ENCODE assay signal across 8 cellular contexts in the genomic region with DNA sequence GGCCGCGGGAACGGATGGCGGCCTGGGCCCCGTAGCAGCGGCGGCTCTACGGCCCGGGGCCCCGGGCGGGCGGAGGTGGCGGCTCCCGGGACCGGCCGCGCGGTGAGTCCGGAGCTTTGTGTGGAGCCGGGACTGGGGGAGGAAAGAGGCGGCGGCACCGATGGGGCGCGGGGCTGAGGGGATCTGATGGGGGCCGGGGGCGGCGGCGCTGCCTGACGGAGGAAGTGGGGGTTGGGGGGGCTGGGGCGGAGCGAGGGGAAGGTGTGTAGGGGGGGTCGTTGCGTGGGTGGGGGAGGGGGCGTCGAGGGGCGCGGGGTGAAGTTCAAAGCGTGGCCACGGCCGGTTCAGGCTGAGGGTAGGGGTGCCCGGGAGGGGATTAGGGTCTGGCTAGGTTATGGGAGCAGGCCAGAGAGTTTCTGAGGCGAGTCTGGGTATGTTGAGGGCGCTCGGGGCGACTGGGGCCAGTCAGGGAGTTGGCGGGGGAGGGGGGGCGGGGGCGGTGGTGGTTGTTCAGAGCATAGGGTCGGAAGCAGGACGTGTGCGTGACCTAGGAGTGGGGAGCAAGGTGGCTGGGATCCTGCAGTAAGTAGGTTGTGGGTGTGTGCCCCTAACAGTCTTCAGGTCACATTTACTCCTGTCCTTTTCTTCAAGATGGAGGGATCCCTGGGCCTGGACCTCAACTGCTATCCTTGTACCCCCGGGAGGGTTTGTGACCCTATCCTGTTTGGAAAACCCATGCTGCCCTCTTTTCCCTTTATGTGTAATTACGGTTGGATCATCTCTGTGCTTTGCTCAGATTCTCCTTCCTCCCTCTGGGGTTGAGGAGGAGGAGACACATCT. TPM values are rescaled to one million over a fixed set of nuclear protein-coding genes. Genes with fewer than 3 reads are reported as not detected.
A peak's percentile ranks its signal among the peaks of the same experiment; 100 is the strongest.
DNase-seq lines count a peak whose midpoint lies in the region; ATAC-seq and TF ChIP-seq lines count a peak whose summit lies in the region.

No MANE protein-coding gene starts in this region.

- H3K27me3 ChIP-seq in transverse colon, result no peaks in the 10 kb centered on the region

- peak; percentile 87 for DNase-seq in EH (ENCODE audit: low read depth)
- DNase-seq in activated effector memory CD4-positive, alpha-beta T cell treated with anti-CD3 and anti-CD28 coated beads, Interleukin-2, amount 50 U/mL, for 16 hours, result peak; percentile 71
- DNase-seq in fibroblast of the conjunctiva (ENCODE audit: low read depth), result peak; percentile 63
- DNase-seq in transverse colon, result peak; percentile 28

- H3K27ac Mint-ChIP-seq in nephron, result peak overlapping the region; percentile 93 to 98 (median 97)

- no peaks in the 10 kb centered on the region for H3K9me3 ChIP-seq in transverse colon

- peaks cover 69% of the 10 kb centered on the region for H3K4me1 Mint-ChIP-seq in nephron

- H3K27me3 Mint-ChIP-seq in nephron (ENCODE audit: low read depth), result no peaks in the 10 kb centered on the region

- H3K27ac ChIP-seq in transverse colon, result peak overlapping the region; percentile 92 to 95 (median 94)

- peak overlapping the region; percentile 87 to 95 (median 93) for H3K4me3 Mint-ChIP-seq in nephron

- no peaks in the 10 kb centered on the region for H3K36me3 ChIP-seq in transverse colon

- H3K4me1 ChIP-seq in transverse colon, result peaks cover 16 to 62% (median 34%) of the 10 kb centered on the region in 4 donors

- no peak for TF ChIP-seq EP300 in transverse colon (IDR thresholded peaks at IDR 0.05; ENCODE audit: low read depth)

- intact Hi-C loops in transverse colon (cut with DNase I; ENCODE audit: low total_unique reads), result no loop called here

- H3K9me3 Mint-ChIP-seq in nephron, result no peaks in the 10 kb centered on the region

- peak; percentile 53 for TF ChIP-seq POLR2A in transverse colon (IDR thresholded peaks at IDR 0.05)

- in situ Hi-C loops in transverse colon (cut with MboI; ENCODE audit: low pct_ligation_motif_present in 1 of 4, low pct_unique_long_range_greater_than_20kb in 1 of 4, low sequenced_read_pairs in 3 of 4), result no loop called here

- peak overlapping the region; percentile 78 to 96 (median 87) for H3K4me3 ChIP-seq in transverse colon

- peaks cover 5% of the 10 kb centered on the region for H3K36me3 Mint-ChIP-seq in nephron (ENCODE audit: low read depth)

- ATAC-seq in HG02981 (IDR thresholded peaks at IDR 0.05; ENCODE audit: unreplicated experiment), result peak; percentile 16
- no peak for ATAC-seq in HG02973 (IDR thresholded peaks at IDR 0.05; ENCODE audit: unreplicated experiment)

- TF ChIP-seq CTCF in nephron (IDR thresholded peaks at IDR 0.05; ENCODE audit: unreplicated experiment in 3 of 3) (no peak), transverse colon (IDR thresholded peaks at IDR 0.05) (peak in 1 of 5 experiments; percentile 38)

- WGBS in transverse colon (ENCODE audit: low coverage in 1 of 2), 2 donors, result 0 to 2% methylated on average over 1 to 40 of the region's 54 CpGs

TF ChIP-seq in PFSK-1, 5 proteins besides CTCF, POLR2A, EP300 and RAD21:
- 0 out of 4 replicates have a peak, but pooled peaks of 1 of the 2 experiments have one; percentile 24 for TF ChIP-seq REST (IDR thresholded peaks at IDR 0.05; ENCODE audit: insufficient read depth in 1 of 2, low read depth in 2 of 2, low read length in 2 of 2)
- TF ChIP-seq SIN3A (IDR thresholded peaks at IDR 0.05; ENCODE audit: borderline replicate concordance, insufficient read depth, low read length), result peak; percentile 42; the same call in 1 of the 2 replicates
- no peak for TF ChIP-seq POLR2AphosphoS5 (IDR thresholded peaks at IDR 0.05; ENCODE audit: low read depth, low read length)
- no peak; the same call in 1 of the 2 replicates for TF ChIP-seq TAF1 (IDR thresholded peaks at IDR 0.05; ENCODE audit: borderline replicate concordance, insufficient read depth, low read length)

RNA-seq across cellular contexts. Expression of gene ZNF609, which starts 0.6 kb away (rescaled TPM):
- polyA plus RNA-seq in PFSK-1 (2012; ENCODE audit: insufficient read length, low read depth), result 20.9 TPM
- total RNA-seq in transverse colon, result 10 to 100 TPM; 16.1 to 34.8 (median 28.2) TPM

Comparison
In these comparisons a context has a peak if more than half of its experiments do, and no peak if none do; other contexts are left out.
1. DNase-seq: peak in every context shown above with its lines; median percentile 87 in EH; 71 in activated effector memory CD4-positive, alpha-beta T cell treated with anti-CD3 and anti-CD28 coated beads, Interleukin-2, amount 50 U/mL, for 16 hours; 63 in fibroblast of the conjunctiva; 28 in transverse colon.